In the genomic region with DNA sequence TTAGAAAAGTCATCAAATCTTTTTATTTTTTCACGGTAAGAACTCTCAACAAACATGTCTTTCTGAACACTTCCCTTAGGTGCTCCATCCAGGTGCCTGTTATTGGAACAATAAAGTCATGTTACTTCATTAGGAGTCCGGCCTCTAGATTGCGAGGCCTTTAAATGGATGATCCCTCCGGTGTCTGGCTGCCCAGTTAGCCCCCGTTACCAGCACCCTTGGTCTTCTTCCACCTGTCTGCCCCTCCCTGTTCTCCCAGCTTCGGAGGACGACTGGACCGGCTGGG, we compare ENCODE assay signal across 1 cellular context.
TF ChIP-seq lines count a peak whose summit lies in the region.

No MANE protein-coding gene starts in this region.

TF ChIP-seq in H1, 55 proteins besides CTCF, POLR2A, EP300 and RAD21:
- TF ChIP-seq CREB1 (IDR thresholded peaks at IDR 0.05) (no peak), SIN3A (conservative IDR thresholded peaks at IDR 0.05 in 1 of 2, IDR thresholded peaks at IDR 0.05 in 1 of 2; ENCODE audit: low read depth in 1 of 2, low read length in 2 of 2) (0 out of 4 replicates have a peak, but pooled peaks of 1 of the 2 experiments have one; percentile 32), KDM1A (IDR thresholded peaks at IDR 0.05; ENCODE audit: borderline replicate concordance, low read length) (0 out of 2 replicates have a peak, but pooled peaks have one; percentile 15), KDM4A (IDR thresholded peaks at IDR 0.05; ENCODE audit: low read depth, low read length, severe bottlenecking) (peak; percentile 43)
